Comparison of ENCODE assay signal across 10 cellular contexts in the genomic region with DNA sequence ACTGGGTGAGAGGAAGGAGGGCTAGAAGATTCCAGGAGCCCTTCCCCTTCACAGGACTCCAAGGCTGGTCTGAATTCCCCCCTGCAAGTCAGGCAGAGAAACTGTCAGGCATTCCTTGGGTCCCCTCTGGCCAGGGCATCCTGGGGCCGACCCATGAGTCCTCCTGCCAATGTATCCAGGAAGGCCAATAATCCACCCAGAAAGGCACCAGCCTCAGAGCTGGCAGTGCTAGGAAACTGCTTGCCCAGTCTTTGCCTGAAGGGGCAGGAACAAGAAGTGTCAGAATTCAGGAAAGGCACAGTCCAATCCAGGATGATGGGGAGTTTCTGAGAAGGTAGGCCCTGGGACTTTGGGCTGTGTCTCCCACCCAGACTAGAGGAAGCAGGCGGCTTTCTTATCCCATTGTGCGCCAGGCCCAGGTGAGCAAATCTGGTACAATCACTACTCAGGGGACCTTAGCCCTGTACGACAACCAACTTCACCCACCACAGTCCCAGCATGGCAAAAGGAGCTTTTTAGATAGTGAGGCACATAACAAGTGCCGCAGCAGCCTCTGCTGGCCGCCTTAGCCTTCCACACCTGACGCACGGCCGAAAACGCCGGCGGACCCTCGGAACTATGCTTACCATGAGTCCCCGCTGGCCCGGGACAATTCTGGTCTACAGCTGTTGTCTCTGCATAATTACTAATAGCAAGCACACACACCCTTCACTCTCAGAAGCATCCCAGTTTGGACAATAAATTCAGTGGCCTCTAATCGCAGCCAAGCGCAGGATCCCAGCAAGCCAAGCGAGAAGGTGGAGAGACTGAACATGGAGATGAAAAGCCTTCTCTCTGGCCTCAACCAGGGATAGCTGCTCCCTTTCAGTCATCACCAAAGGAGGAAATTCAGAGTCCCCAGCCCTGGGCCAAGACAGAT. TPM values are rescaled to one million over a fixed set of nuclear protein-coding genes. Genes with fewer than 3 reads are reported as not detected.
DNase-seq lines count a peak whose midpoint lies in the region; ATAC-seq and TF ChIP-seq lines count a peak whose summit lies in the region.
"Had no signal": no experiment of that assay in that cellular context is flagged by ENCODE, and none has a peak within 500 bp of the region (broad histone marks: within the 10 kb centered on the region; RNA-seq: fewer than 3 reads in every experiment).

No MANE protein-coding gene starts in this region.

- no peak for TF ChIP-seq CTCF in gastroesophageal sphincter (IDR thresholded peaks at IDR 0.05)

- no peak for TF ChIP-seq POLR2A in gastroesophageal sphincter (IDR thresholded peaks at IDR 0.05)

- H3K27me3 ChIP-seq in gastroesophageal sphincter: peaks cover 42% of the 10 kb centered on the region
- H3K27me3 ChIP-seq: upper lobe of left lung had no signal

- TF ChIP-seq EP300 in gastroesophageal sphincter (IDR thresholded peaks at IDR 0.05): no peak

- H3K36me3 ChIP-seq in gastroesophageal sphincter: no peaks in the 10 kb centered on the region
- H3K36me3 ChIP-seq: neutrophil, upper lobe of left lung had no signal

- H3K9me3 ChIP-seq in gastroesophageal sphincter: no peaks in the 10 kb centered on the region
- H3K9me3 ChIP-seq: neutrophil, upper lobe of left lung had no signal

- H3K4me1 ChIP-seq in gastroesophageal sphincter: peaks cover 0 to 11% (median 0%) of the 10 kb centered on the region in 3 donors

- no peak overlapping the region for H3K27ac ChIP-seq in gastroesophageal sphincter
- H3K27ac ChIP-seq: neutrophil, upper lobe of left lung had no signal

- WGBS in gastroesophageal sphincter (ENCODE audit: low coverage in 1 of 2), 2 donors: 100% methylated on average over 1 of the region's 18 CpGs; no CpG with 5 or more reads in 1 of the 2 donors

- no peak overlapping the region for H3K4me3 ChIP-seq in gastroesophageal sphincter
- H3K4me3 ChIP-seq: upper lobe of left lung had no signal

- intact Hi-C loops in posterior vena cava (cut with DNase I): no loop called here

- ATAC-seq in GM19035 (IDR thresholded peaks at IDR 0.05; ENCODE audit: unreplicated experiment) (peak; percentile 19), HG03378 (IDR thresholded peaks at IDR 0.05; ENCODE audit: unreplicated experiment) (peak; percentile 7), gastroesophageal sphincter (peak; percentile 26), GM21619 (IDR thresholded peaks at IDR 0.05; ENCODE audit: unreplicated experiment) (no peak), GM21360 (IDR thresholded peaks at IDR 0.05; ENCODE audit: unreplicated experiment) (no peak)

- peak; percentile 66 for DNase-seq in posterior vena cava (ENCODE audit: low spot score)
- no peak for DNase-seq in HuH-7.5 (ENCODE audit: low spot score)
- no peak for DNase-seq in NCI-H1694 treated with DMSO at 0.1 percent for 48 hours (lab: John Stamatoyannopoulos, UW)

RNA-seq across cellular contexts. Expression of a gene that starts 40.7 kb away (rescaled TPM):
- total RNA-seq in gastroesophageal sphincter (10 to 100 TPM; 13.5 to 17.3 (median 15.8) TPM), posterior vena cava (10 to 100 TPM in 1 of 2 donors, 1 to 10 TPM in 1; 9.2 to 10.2 TPM)

RNA-seq across cellular contexts. Expression of a gene that starts 55.7 kb away (rescaled TPM):
- 10 to 100 TPM; 18.1 to 45.9 (median 39.2) TPM for total RNA-seq in gastroesophageal sphincter
- total RNA-seq in posterior vena cava: 10 to 100 TPM; 38.8 to 44.6 TPM

RNA-seq across cellular contexts. Expression of a gene that starts 59.6 kb away (rescaled TPM):
- total RNA-seq in gastroesophageal sphincter (not detected), posterior vena cava (not detected)

Comparison
In these comparisons a context has a peak if more than half of its experiments do, and no peak if none do; other contexts are left out.
1. ATAC-seq: peak in GM19035 (single experiment), HG03378 (single experiment) and gastroesophageal sphincter (single experiment); none in GM21619 (single experiment) and GM21360 (single experiment).